Comparison of ENCODE assay signal across 19 cellular contexts in genomic region chr1:20271498-20272400, GRCh38. TPM values are rescaled to one million over a fixed set of nuclear protein-coding genes. Genes with fewer than 3 reads are reported as not detected.
DNase-seq lines count a peak whose midpoint lies in the region; ATAC-seq and TF ChIP-seq lines count a peak whose summit lies in the region.
"Had no signal": no experiment of that assay in that cellular context is flagged by ENCODE, and none has a peak within 500 bp of the region (broad histone marks: within the 10 kb centered on the region; RNA-seq: fewer than 3 reads in every experiment).

No MANE protein-coding gene starts in this region.

- H3K4me3 Mint-ChIP-seq in HFFc6 (no peak overlapping the region), neural crest cell (no peak overlapping the region)

- H3K4me1 Mint-ChIP-seq in HFFc6 (ENCODE audit: low read depth) = no peaks in the 10 kb centered on the region
- H3K4me1 Mint-ChIP-seq in neural crest cell = peaks cover 9% of the 10 kb centered on the region

- H3K9me3 Mint-ChIP-seq in HFFc6 = no peaks in the 10 kb centered on the region
- peaks cover 8% of the 10 kb centered on the region for H3K9me3 Mint-ChIP-seq in neural crest cell

- TF ChIP-seq CTCF in HFFc6 (IDR thresholded peaks at IDR 0.05) (peak; percentile 22; the same call in 1 of the 2 replicates), neural crest cell (conservative IDR thresholded peaks at IDR 0.05) (no peak)

- ATAC-seq in GM18909 (IDR thresholded peaks at IDR 0.05; ENCODE audit: poor library complexity, unreplicated experiment) (no peak), HG03196 (IDR thresholded peaks at IDR 0.05; ENCODE audit: unreplicated experiment) (no peak)

- DNase-seq in NCI-H82 (lab: John Stamatoyannopoulos, UW) = peak; percentile 39
- DNase-seq in NCI-H82 treated with DMSO at 0.1 percent for 48 hours (lab: John Stamatoyannopoulos, UW; ENCODE audit: unreplicated experiment) = no peak
- DNase-seq in HFFc6 = no peak
- DNase-seq in dermis blood vessel endothelial cell = peak; percentile 2
- DNase-seq in neural crest cell (ENCODE audit: low read depth, low spot score) = no peak
- no peak for DNase-seq in DMS153 (lab: John Stamatoyannopoulos, UW)
- DNase-seq: activated T-cell treated with anti-CD3 and anti-CD28 coated beads, Interleukin-2, amount 50 U/mL, for 48 hours; COR-L47; cortex of kidney; Kasumi-1; mesenchymal stem cell; NCI-H187; NK-92 treated with Interleukin-12 subunit alpha and Interleukin-12 subunit beta, amount 100 ng/mL, for 24 hours; ovary; SIG-M5; substantia nigra had no signal

- H3K36me3 Mint-ChIP-seq in HFFc6 (ENCODE audit: low read depth) (no peaks in the 10 kb centered on the region), neural crest cell (ENCODE audit: low read depth) (no peaks in the 10 kb centered on the region)

- no peak overlapping the region for H3K27ac Mint-ChIP-seq in HFFc6
- H3K27ac Mint-ChIP-seq in neural crest cell (ENCODE audit: unreplicated experiment) = peak overlapping the region; percentile 30

- H3K27me3 Mint-ChIP-seq in HFFc6 (ENCODE audit: insufficient read depth) = peaks cover 30% of the 10 kb centered on the region
- H3K27me3 Mint-ChIP-seq in neural crest cell (ENCODE audit: low read depth) = peaks cover 25% of the 10 kb centered on the region

RNA-seq across cellular contexts. Expression of gene VWA5B1, which starts 18.9 kb away (rescaled TPM):
- not detected for total RNA-seq in HFFc6 (2021; fragmentation: NEBNext Ultra II Directional; extraction: Animal tissue kit (Norgen Biotek cat#: 25700))
- total RNA-seq in dermis blood vessel endothelial cell = not detected in 2 replicates
- 0.30 and 0.44 TPM in 2 replicates for total RNA-seq in neural crest cell
- total RNA-seq: H4 had no signal

Comparison
In these comparisons a context has a peak if more than half of its experiments do, and no peak if none do; other contexts are left out.
1. DNase-seq: peak in NCI-H82 (single experiment) and dermis blood vessel endothelial cell (single experiment); none in NCI-H82 treated with DMSO at 0.1 percent for 48 hours (single experiment), HFFc6 (single experiment), neural crest cell (single experiment) and DMS153 (single experiment).